In genomic region chr6:111061493-111061892, GRCh38 we compare ENCODE assay signal across 28 cellular contexts. TPM values are rescaled to one million over a fixed set of nuclear protein-coding genes. Genes with fewer than 3 reads are reported as not detected.
DNase-seq lines count a peak whose midpoint lies in the region; ATAC-seq, FAIRE-seq and TF ChIP-seq lines count a peak whose summit lies in the region.
"Had no signal": no experiment of that assay in that cellular context is flagged by ENCODE, and none has a peak within 500 bp of the region (broad histone marks: within the 10 kb centered on the region; RNA-seq: fewer than 3 reads in every experiment).

No MANE protein-coding gene starts in this region.

- CTCF ChIA-PET in activated CD8-positive, alpha-beta T cell treated with anti-CD3 and anti-CD28 coated beads for 36 hours (lab: Charles Lee), result interaction anchor here (1.1 kb wide), 1 partner anchor 149 kb away, joined by 3 read pairs; no protein-coding TSS in a partner anchor

- no peak for FAIRE-seq in GM19239 (lab: Jason Lieb, UNC)
- FAIRE-seq: GM18507, H1, keratinocyte had no signal

- H3K36me3 Mint-ChIP-seq in activated CD8-positive, alpha-beta T cell treated with anti-CD3 and anti-CD28 coated beads for 36 hours (ENCODE audit: low read depth), result no peaks in the 10 kb centered on the region
- H3K36me3 Mint-ChIP-seq: CD8-positive, alpha-beta T cell had no signal

- no peak for ATAC-seq in activated CD8-positive, alpha-beta T cell treated with anti-CD3 and anti-CD28 coated beads for 36 hours
- ATAC-seq in HG02970 (IDR thresholded peaks at IDR 0.05; ENCODE audit: low FRiP score, unreplicated experiment), result no peak
- ATAC-seq: body of pancreas; CD8-positive, alpha-beta T cell; esophagus mucosa; gastroesophageal sphincter; sciatic nerve; WTC11 had no signal

- H3K27ac Mint-ChIP-seq in activated CD8-positive, alpha-beta T cell treated with anti-CD3 and anti-CD28 coated beads for 36 hours, result no peak overlapping the region
- H3K27ac Mint-ChIP-seq: activated naive CD8-positive, alpha-beta T cell treated with anti-CD3 and anti-CD28 coated beads, Interleukin-2, amount 10 ng/mL, durations not matched to agents 7 days and 5 days; CD8-positive, alpha-beta T cell; stimulated activated naive CD8-positive, alpha-beta T cell treated with anti-CD3 and anti-CD28 coated beads, Interleukin-15, Interleukin-2, amounts not matched to agents 100 ng/mL and 50 ng/mL, for 24 hours; WTC11 had no signal

- peak; percentile 24 for DNase-seq in HCEC 1CT
- DNase-seq in RKO (ENCODE audit: low spot score), result peak; percentile 51
- DNase-seq in epithelial cell of esophagus (ENCODE audit: low read depth), result peak; percentile 44
- DNase-seq in stromal cell of bone marrow (ENCODE audit: low read depth), result peak; percentile 5
- DNase-seq in activated CD8-positive, alpha-beta T cell treated with anti-CD3 and anti-CD28 coated beads for 36 hours, result no peak
- no peak for DNase-seq in GM19239 (ENCODE audit: insufficient read length, low spot score)
- DNase-seq: activated naive CD8-positive, alpha-beta T cell treated with anti-CD3 and anti-CD28 coated beads, Interleukin-2, amount 10 ng/mL, durations not matched to agents 7 days and 5 days; body of pancreas; CD8-positive, alpha-beta T cell; effector memory CD4-positive, alpha-beta T cell; GF-D8; MM.1S; NCI-H1417; NCI-H2081 treated with DMSO at 0.1 percent for 48 hours; SHP77; stimulated activated CD4-positive, alpha-beta T cell treated with anti-CD3 and anti-CD28 coated beads, Interleukin-15, amount 100 ng/mL, for 24 hours; T-helper 9 cell; tibial artery had no signal

- peaks cover 7% of the 10 kb centered on the region for H3K9me3 Mint-ChIP-seq in activated CD8-positive, alpha-beta T cell treated with anti-CD3 and anti-CD28 coated beads for 36 hours

- H3K4me3 Mint-ChIP-seq in activated CD8-positive, alpha-beta T cell treated with anti-CD3 and anti-CD28 coated beads for 36 hours, result no peak overlapping the region
- H3K4me3 Mint-ChIP-seq: activated naive CD8-positive, alpha-beta T cell treated with anti-CD3 and anti-CD28 coated beads, Interleukin-2, amount 10 ng/mL, durations not matched to agents 7 days and 5 days; CD8-positive, alpha-beta T cell; stimulated activated naive CD8-positive, alpha-beta T cell treated with anti-CD3 and anti-CD28 coated beads, Interleukin-15, Interleukin-2, amounts not matched to agents 100 ng/mL and 50 ng/mL, for 24 hours; WTC11 had no signal

- no peak for TF ChIP-seq CTCF in epithelial cell of esophagus (IDR thresholded peaks at IDR 0.05; ENCODE audit: insufficient read depth, low read depth, low read length, missing control alignments)
- TF ChIP-seq CTCF in activated CD8-positive, alpha-beta T cell treated with anti-CD3 and anti-CD28 coated beads for 36 hours (IDR thresholded peaks at IDR 0.05), result no peak

- H3K4me1 Mint-ChIP-seq in activated CD8-positive, alpha-beta T cell treated with anti-CD3 and anti-CD28 coated beads for 36 hours (ENCODE audit: low read depth), result peaks cover 2% of the 10 kb centered on the region

- no peak overlapping the region for H3K4me3 ChIP-seq in epithelial cell of esophagus (ENCODE audit: low read length)
- H3K4me3 ChIP-seq: body of pancreas, gastroesophageal sphincter, lung, tibial artery had no signal

- POLR2A ChIA-PET in activated CD8-positive, alpha-beta T cell treated with anti-CD3 and anti-CD28 coated beads for 36 hours (lab: Charles Lee), result no interaction called here

- intact Hi-C loops in activated CD8-positive, alpha-beta T cell treated with anti-CD3 and anti-CD28 coated beads for 36 hours (cut with micrococcal nuclease), result no loop called here

- peaks cover 4% of the 10 kb centered on the region for H3K27me3 Mint-ChIP-seq in activated CD8-positive, alpha-beta T cell treated with anti-CD3 and anti-CD28 coated beads for 36 hours

RNA-seq across cellular contexts. Expression of gene SLC16A10, which starts 25.8 kb away (rescaled TPM):
- total RNA-seq in activated CD8-positive, alpha-beta T cell treated with anti-CD3 and anti-CD28 coated beads for 36 hours, result 10 to 100 TPM; 11.5 to 12.2 TPM

Comparison
In these comparisons a context has a peak if more than half of its experiments do, and no peak if none do; other contexts are left out.
1. DNase-seq: peak in HCEC 1CT (single experiment), RKO (single experiment), epithelial cell of esophagus (single experiment) and stromal cell of bone marrow (single experiment); none in activated CD8-positive, alpha-beta T cell treated with anti-CD3 and anti-CD28 coated beads for 36 hours (single experiment) and GM19239 (single experiment).